In the genomic region with DNA sequence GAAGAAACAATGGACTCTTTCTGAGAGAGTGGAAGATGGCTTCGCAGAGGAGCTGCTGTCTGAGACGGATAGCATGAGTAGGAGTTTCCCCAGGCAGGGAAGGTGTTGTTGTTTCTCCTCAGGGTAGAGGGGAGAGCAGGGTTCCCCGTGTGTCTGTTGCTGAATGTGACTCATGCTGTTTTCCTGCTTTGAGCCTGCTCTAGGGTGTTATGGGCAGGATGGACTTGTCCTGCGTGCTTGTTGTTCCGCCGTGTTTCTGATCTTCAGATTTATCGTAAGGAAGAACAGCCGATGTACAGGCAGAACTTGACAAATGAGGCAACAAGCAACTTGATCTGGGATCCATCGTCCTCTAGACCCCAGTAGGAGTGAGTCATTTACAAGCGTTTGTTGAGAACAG, we compare ENCODE assay signal across 22 cellular contexts. TPM values are rescaled to one million over a fixed set of nuclear protein-coding genes. Genes with fewer than 3 reads are reported as not detected.
A peak's percentile ranks its signal among the peaks of the same experiment; 100 is the strongest.
DNase-seq lines count a peak whose midpoint lies in the region; ATAC-seq, FAIRE-seq and TF ChIP-seq lines count a peak whose summit lies in the region.
"Had no signal": no experiment of that assay in that cellular context is flagged by ENCODE, and none has a peak within 500 bp of the region (broad histone marks: within the 10 kb centered on the region; RNA-seq: fewer than 3 reads in every experiment).

No MANE protein-coding gene starts in this region.

- H3K23me2 ChIP-seq in H1 (ENCODE audit: low read depth, low read length): no peaks in the 10 kb centered on the region

- no peak overlapping the region for H3K4me2 ChIP-seq in H1 (ENCODE audit: insufficient read depth in 1 of 2, low read depth in 2 of 2, low read length in 2 of 2)
- H3K4me2 ChIP-seq in smooth muscle cell: peak overlapping the region; percentile 17
- H3K4me2 ChIP-seq in PC-3 (ENCODE audit: low read length): no peak overlapping the region
- H3K4me2 ChIP-seq: KMS-11 had no signal

- H4K20me1 ChIP-seq in H1 (replicated peaks in 1 of 2; ENCODE audit: control insufficient read depth in 1 of 2, insufficient read depth in 2 of 2, low read length in 2 of 2): no peaks in the 10 kb centered on the region
- H4K20me1 ChIP-seq in smooth muscle cell (ENCODE audit: low read depth): no peaks in the 10 kb centered on the region
- no peaks in the 10 kb centered on the region for H4K20me1 ChIP-seq in PC-3 (ENCODE audit: low read length)
- H4K20me1 ChIP-seq: BLaER1 treated with 17β-estradiol and CSF1 and Interleukin-3, amounts not matched to agents 10 nM and 100 nM had no signal

- H3K36me3 ChIP-seq in H1 (ENCODE audit: control insufficient read depth in 2 of 4, insufficient read depth in 4 of 4, low read length in 3 of 4) (no peaks in the 10 kb centered on the region), smooth muscle cell (ENCODE audit: low read depth) (no peaks in the 10 kb centered on the region), PC-3 (ENCODE audit: low read depth, low read length) (no peaks in the 10 kb centered on the region), body of pancreas (replicated peaks in 1 of 2; ENCODE audit: insufficient read depth in 1 of 2, low read depth in 2 of 2) (no peaks in the 10 kb centered on the region)
- H3K36me3 ChIP-seq: BLaER1 treated with 17β-estradiol and CSF1 and Interleukin-3, amounts not matched to agents 10 nM and 100 nM; HAP-1 had no signal

- CTCF ChIA-PET in H1 (lab: Charles Lee; ENCODE audit: partially characterized antibody): no interaction called here
- CTCF ChIA-PET in PC-3 (lab: Charles Lee): no interaction called here

- H3F3A ChIP-seq in smooth muscle cell (ENCODE audit: low read depth) (no peaks in the 10 kb centered on the region), PC-3 (ENCODE audit: low read length, unreplicated experiment) (no peaks in the 10 kb centered on the region)

- no peak overlapping the region for H3K9ac ChIP-seq in H1 (replicated peaks in 1 of 4; ENCODE audit: extremely low read depth in 1 of 4, low read depth in 3 of 4, low read length in 3 of 4)
- no peak overlapping the region for H3K9ac ChIP-seq in smooth muscle cell (ENCODE audit: low read depth)
- H3K9ac ChIP-seq in PC-3 (ENCODE audit: low read length): no peak overlapping the region
- H3K9ac ChIP-seq: BLaER1 treated with 17β-estradiol and CSF1 and Interleukin-3, amounts not matched to agents 10 nM and 100 nM; KMS-11 had no signal

- H3K9me2 ChIP-seq in PC-3 (replicated peaks; ENCODE audit: low read length): no peaks in the 10 kb centered on the region

- no peak for TF ChIP-seq RAD21 in H1 (IDR thresholded peaks at IDR 0.05 in 1 of 2, conservative IDR thresholded peaks at IDR 0.05 in 1 of 2; ENCODE audit: low read depth in 2 of 2, low read length in 2 of 2)

- POLR2A ChIA-PET in H1 (lab: Charles Lee; ENCODE audit: partially characterized antibody) (no interaction called here), PC-3 (lab: Charles Lee; ENCODE audit: unreplicated experiment) (no interaction called here)

- H3K27me3 ChIP-seq in H1 (replicated peaks in 1 of 4; ENCODE audit: control insufficient read depth in 3 of 4, extremely low read depth in 1 of 4, insufficient read depth in 3 of 4, low read length in 3 of 4) (no peaks in the 10 kb centered on the region), smooth muscle cell (ENCODE audit: low read depth) (peaks cover 5% of the 10 kb centered on the region), PC-3 (ENCODE audit: low read length) (peaks cover 6% of the 10 kb centered on the region; the same call in 1 of the 2 replicates), body of pancreas (no peaks in the 10 kb centered on the region)
- H3K27me3 ChIP-seq: BLaER1 treated with 17β-estradiol and CSF1 and Interleukin-3, amounts not matched to agents 10 nM and 100 nM had no signal

- 88% methylated on average over 10 of the region's 10 CpGs; no CpG with 5 or more reads in 1 of the 2 experiments for WGBS in H1 (ENCODE audit: extremely low coverage in 1 of 2, insufficient coverage in 1 of 2, insufficient read length in 1 of 2, insufficient replicate concordance in 2 of 2, low coverage in 1 of 2, low lambda C conversion rate in 2 of 2, missing lambda C conversion rate in 1 of 2), 2 experiments
- WGBS in smooth muscle cell (ENCODE audit: low lambda C conversion rate): 38% methylated on average over 10 of the region's 10 CpGs
- 68% methylated on average over 10 of the region's 10 CpGs for WGBS in body of pancreas, 2 donors

- H3K79me2 ChIP-seq in H1 (ENCODE audit: control insufficient read depth in 1 of 2, insufficient read depth in 2 of 2, low read length in 2 of 2) (no peaks in the 10 kb centered on the region), smooth muscle cell (ENCODE audit: low read depth) (no peaks in the 10 kb centered on the region), PC-3 (ENCODE audit: low read length) (no peaks in the 10 kb centered on the region)

- H2AK5ac ChIP-seq in H1 (ENCODE audit: low read depth, low read length): no peak overlapping the region

- H2BK20ac ChIP-seq in H1 (ENCODE audit: low read length): no peak overlapping the region

- no peaks in the 10 kb centered on the region for H3K9me3 ChIP-seq in H1 (ENCODE audit: insufficient read depth in 2 of 2, low read depth in 1 of 2, low read length in 1 of 2)
- H3K9me3 ChIP-seq in smooth muscle cell (replicated peaks; ENCODE audit: low read depth): no peaks in the 10 kb centered on the region
- no peaks in the 10 kb centered on the region for H3K9me3 ChIP-seq in PC-3 (ENCODE audit: low read length)
- no peaks in the 10 kb centered on the region for H3K9me3 ChIP-seq in body of pancreas
- H3K9me3 ChIP-seq: BLaER1 treated with 17β-estradiol and CSF1 and Interleukin-3, amounts not matched to agents 10 nM and 100 nM; HAP-1 had no signal

- TF ChIP-seq POLR2A in H1 (IDR thresholded peaks at IDR 0.05; ENCODE audit: control extremely low read depth in 1 of 2, low read depth in 2 of 2, low read length in 2 of 2) (no peak), body of pancreas (IDR thresholded peaks at IDR 0.05) (no peak)

- no peak for FAIRE-seq in H1 (lab: Jason Lieb, UNC)

- H2AFZ ChIP-seq in H1 (ENCODE audit: low read length) (peak overlapping the region; percentile 71), smooth muscle cell (ENCODE audit: low read depth) (no peak overlapping the region), PC-3 (ENCODE audit: low read length) (no peak overlapping the region)

- no peaks in the 10 kb centered on the region for H3K79me1 ChIP-seq in H1 (ENCODE audit: low read depth, low read length)

- intact Hi-C loops in PC-3 (cut with micrococcal nuclease): no loop called here
- intact Hi-C loops in body of pancreas (cut with DNase I): no loop called here

- H3K4me3 ChIP-seq in H1 (ENCODE audit: extremely low read depth in 1 of 4, insufficient read depth in 2 of 4, low read depth in 3 of 4, low read length in 4 of 4) (no peak overlapping the region), smooth muscle cell (no peak overlapping the region), PC-3 (ENCODE audit: low read length) (no peak overlapping the region), body of pancreas (no peak overlapping the region)
- H3K4me3 ChIP-seq: BLaER1 treated with 17β-estradiol and CSF1 and Interleukin-3, amounts not matched to agents 10 nM and 100 nM; HAP-1 had no signal

- H4K8ac ChIP-seq in H1 (ENCODE audit: extremely low read depth, insufficient read depth, low read length): no peak overlapping the region; the same call in 1 of the 2 replicates

- no peak overlapping the region for H3K4ac ChIP-seq in H1 (replicated peaks; ENCODE audit: insufficient read length, low read depth, low read length)

- no TSS peak for BruUV-seq in PC-3 (replicated peaks; lab: Mats Ljungman, UMichigan)

- no peak overlapping the region for H4K91ac ChIP-seq in H1 (replicated peaks; ENCODE audit: insufficient read length, low read length)

- no peak for TF ChIP-seq CTCF in H1 (IDR thresholded peaks at IDR 0.05; ENCODE audit: control extremely low read depth in 1 of 3, insufficient read depth in 1 of 3, low read depth in 1 of 3, low read length in 3 of 3)
- no peak for TF ChIP-seq CTCF in smooth muscle cell (IDR thresholded peaks at IDR 0.05; ENCODE audit: borderline replicate concordance, insufficient read depth, poor library complexity, severe bottlenecking)
- no peak for TF ChIP-seq CTCF in PC-3 (conservative IDR thresholded peaks at IDR 0.05; ENCODE audit: low read depth, low read length)
- TF ChIP-seq CTCF in body of pancreas (IDR thresholded peaks at IDR 0.05): no peak

- no peak overlapping the region for H3K18ac ChIP-seq in H1 (ENCODE audit: extremely low read depth, low read length)

- H3K56ac ChIP-seq in H1 (replicated peaks; ENCODE audit: insufficient read length, low read depth, low read length): no peak overlapping the region

- no peak overlapping the region for H3K14ac ChIP-seq in H1 (ENCODE audit: insufficient read length)

- H3K4me1 ChIP-seq in H1 (replicated peaks in 1 of 4; ENCODE audit: control insufficient read depth in 3 of 4, insufficient read depth in 4 of 4, low read length in 3 of 4) (no peaks in the 10 kb centered on the region), smooth muscle cell (ENCODE audit: low read depth) (no peaks in the 10 kb centered on the region), PC-3 (ENCODE audit: insufficient read depth, low read length) (no peaks in the 10 kb centered on the region), body of pancreas (no peaks in the 10 kb centered on the region)
- H3K4me1 ChIP-seq: HAP-1 had no signal

- H2BK12ac ChIP-seq in H1 (ENCODE audit: low read depth, low read length): no peak overlapping the region

- no peak overlapping the region for H2BK5ac ChIP-seq in H1 (ENCODE audit: low read depth, low read length)

- no peak overlapping the region for H4K5ac ChIP-seq in H1 (ENCODE audit: insufficient read length, low read depth, low read length)

- H2BK120ac ChIP-seq in H1 (replicated peaks; ENCODE audit: low read depth, low read length): no peak overlapping the region

- no peak for ATAC-seq in PC-3
- no peak for ATAC-seq in body of pancreas
- ATAC-seq: CD8-positive, alpha-beta T cell had no signal

- peak overlapping the region; percentile 54; the same call in 1 of the 2 replicates for H2BK15ac ChIP-seq in H1 (ENCODE audit: low read length)

- no peak overlapping the region for H3K27ac ChIP-seq in H1 (ENCODE audit: low read depth, low read length)
- H3K27ac ChIP-seq in smooth muscle cell (ENCODE audit: low read depth): no peak overlapping the region
- no peak overlapping the region for H3K27ac ChIP-seq in PC-3 (ENCODE audit: low read length)
- H3K27ac ChIP-seq in body of pancreas: no peak overlapping the region
- H3K27ac ChIP-seq: 22Rv1; BLaER1 treated with 17β-estradiol and CSF1 and Interleukin-3, amounts not matched to agents 10 nM and 100 nM; KMS-11 had no signal

- no peak for TF ChIP-seq EP300 in H1 (IDR thresholded peaks at IDR 0.05; ENCODE audit: borderline replicate concordance in 1 of 2, low read depth in 2 of 2, low read length in 2 of 2)

- DNase-seq in DMS53 (lab: John Stamatoyannopoulos, UW): peak; percentile 21
- DNase-seq in DMS53 treated with DMSO at 0.1 percent for 48 hours (lab: John Stamatoyannopoulos, UW; ENCODE audit: unreplicated experiment): no peak
- DNase-seq in H1 (ENCODE audit: low read depth in 1 of 2, low spot score in 2 of 2): no peak
- DNase-seq in left kidney (ENCODE audit: low read depth, low spot score): peak; percentile 35
- DNase-seq in smooth muscle cell (lab: John Stamatoyannopoulos, UW; ENCODE audit: unreplicated experiment): no peak
- no peak for DNase-seq in PC-3
- no peak for DNase-seq in activated CD4-positive, alpha-beta T cell treated with anti-CD3 and anti-CD28 coated beads for 4 hours
- DNase-seq in body of pancreas: no peak
- DNase-seq: ACHN; CD8-positive, alpha-beta T cell; DMS153; IMR-90; NCI-H1105; NCI-H146; NCI-H2029; NCI-H2227 treated with DMSO at 0.1 percent for 48 hours; NCI-H748 treated with DMSO at 0.1 percent for 48 hours; SIG-M5 had no signal

- H3K23ac ChIP-seq in H1 (ENCODE audit: insufficient read length): no peak overlapping the region

RNA-seq across cellular contexts. Expression of a gene that starts 19.7 kb away (rescaled TPM):
- 137 and 142 TPM in 2 replicates for total RNA-seq in H1 (2021; fragmentation: NEBNext Ultra II Directional; extraction: Animal tissue kit (Norgen Biotek cat#: 25700))
- polyA plus RNA-seq in H1 (2011; rRNA removed) (87.8 and 100 TPM in 2 replicates), smooth muscle cell (4.4 and 6.9 TPM in 2 replicates)
- 90.7 TPM for polyA plus RNA-seq in H1 (2011; cell fraction: cytosol; rRNA removed)
- 82.0 TPM for polyA plus RNA-seq in H1 (2011; cell fraction: nucleus; rRNA removed)
- 85.1 to 103 TPM (median 94.3 TPM) in 4 replicates for polyA plus RNA-seq in H1 (2012, experiment 1 of 2)
- 144 TPM for polyA plus RNA-seq in H1 (2012, experiment 2 of 2)
- 90.2 TPM for polyA plus RNA-seq in H1 (2013, experiment 1 of 2)
- polyA plus RNA-seq in H1 (2013, experiment 2 of 2): 86.8 TPM
- polyA minus RNA-seq in H1 (2011; rRNA and poly(A)+ RNA removed): 51.6 and 92.6 TPM in 2 replicates
- polyA minus RNA-seq in H1 (2011; cell fraction: cytosol; rRNA and poly(A)+ RNA removed): 57.2 TPM
- polyA minus RNA-seq in H1 (2011; cell fraction: nucleus; rRNA and poly(A)+ RNA removed): 35.0 TPM
- total RNA-seq in smooth muscle cell (9.0 and 18.3 TPM in 2 replicates), PC-3 (2014; rRNA removed) (not detected in 2 replicates), body of pancreas (not detected)
- total RNA-seq: CD8-positive, alpha-beta T cell; IMR-90 had no signal
- polyA plus RNA-seq: IMR-90 had no signal

Comparison
In these comparisons a context has a peak if more than half of its experiments do, and no peak if none do; other contexts are left out.
1. DNase-seq: peak in DMS53 (single experiment) and left kidney (single experiment); none in DMS53 treated with DMSO at 0.1 percent for 48 hours (single experiment), H1 (0 of 2), smooth muscle cell (single experiment), PC-3 (single experiment), activated CD4-positive, alpha-beta T cell treated with anti-CD3 and anti-CD28 coated beads for 4 hours (0 of 2) and body of pancreas (0 of 4).